25 cellular contexts compared by ENCODE assay signal in genomic region chr19:51729781-51730180, GRCh38. TPM values are rescaled to one million over a fixed set of nuclear protein-coding genes. Genes with fewer than 3 reads are reported as not detected.
"Had no signal": no experiment of that assay in that cellular context is flagged by ENCODE, and none has a peak within 500 bp of the region (broad histone marks: within the 10 kb centered on the region; RNA-seq: fewer than 3 reads in every experiment).

No MANE protein-coding gene starts in this region.

- H3K4me3 ChIP-seq: colonic mucosa, hepatocyte, lower lobe of right lung, skin epidermis, vagina had no signal

- DNase-seq: activated CD4-positive, alpha-beta T cell treated with anti-CD3 and anti-CD28 coated beads for 48 hours; activated CD4-positive, CD25-positive, alpha-beta regulatory T cell; activated CD8-positive, alpha-beta T cell treated with anti-CD3 and anti-CD28 coated beads for 36 hours; activated naive CD4-positive, alpha-beta T cell treated with Interleukin-2 at 50 U/mL for 16 hours; activated naive CD8-positive, alpha-beta T cell treated with anti-CD3 and anti-CD28 coated beads, Interleukin-2, amount 10 ng/mL, durations not matched to agents 7 days and 5 days; activated T-cell treated with anti-CD3 and anti-CD28 coated beads, Interleukin-2, amount 50 U/mL, for 1 hour; anterior cingulate cortex; brain microvascular endothelial cell; colonic mucosa; erythroblast; left colon; lower lobe of right lung; trophoblast cell had no signal

- H3K27ac Mint-ChIP-seq: activated CD8-positive, alpha-beta T cell treated with anti-CD3 and anti-CD28 coated beads for 36 hours; activated naive CD8-positive, alpha-beta T cell treated with anti-CD3 and anti-CD28 coated beads, Interleukin-2, amount 10 ng/mL, durations not matched to agents 7 days and 5 days; activated T-helper 2 cell treated with anti-CD3 and anti-CD28 coated beads, Interferon-gamma antibody, Interleukin-2, Interleukin-4, amounts not matched to agents 10 μg/mL and 5 μg/mL and 100 μg/mL, durations not matched to agents 14 hours and 24 hours and 36 hours; mesothelial cell of epicardium; natural killer cell treated with Interleukin-12 subunit alpha and Interleukin-12 subunit beta and Interleukin-15 and Interleukin-18, amount 100 ng/mL, for 72 hours; stimulated activated naive CD8-positive, alpha-beta T cell treated with anti-CD3 and anti-CD28 coated beads, Interleukin-15, Interleukin-2, amounts not matched to agents 100 ng/mL and 50 ng/mL, for 24 hours had no signal

- H3K36me3 Mint-ChIP-seq: activated naive CD8-positive, alpha-beta T cell treated with anti-CD3 and anti-CD28 coated beads, Interleukin-2, amount 10 ng/mL, durations not matched to agents 7 days and 5 days had no signal

- ATAC-seq: activated CD8-positive, alpha-beta T cell treated with anti-CD3 and anti-CD28 coated beads for 36 hours; left colon; lower lobe of right lung; natural killer cell treated with Interleukin-12 subunit alpha and Interleukin-12 subunit beta and Interleukin-15 and Interleukin-18, amount 100 ng/mL, for 72 hours had no signal

- H3K4me1 Mint-ChIP-seq: activated naive CD8-positive, alpha-beta T cell treated with anti-CD3 and anti-CD28 coated beads, Interleukin-2, amount 10 ng/mL, durations not matched to agents 7 days and 5 days; central memory CD8-positive, alpha-beta T cell had no signal

- H3K4me3 Mint-ChIP-seq: activated CD8-positive, alpha-beta T cell treated with anti-CD3 and anti-CD28 coated beads for 36 hours; activated naive CD8-positive, alpha-beta T cell treated with anti-CD3 and anti-CD28 coated beads, Interleukin-2, amount 10 ng/mL, durations not matched to agents 7 days and 5 days; central memory CD8-positive, alpha-beta T cell; mesothelial cell of epicardium; natural killer cell treated with Interleukin-12 subunit alpha and Interleukin-12 subunit beta and Interleukin-15 and Interleukin-18, amount 100 ng/mL, for 72 hours; stimulated activated naive CD8-positive, alpha-beta T cell treated with anti-CD3 and anti-CD28 coated beads, Interleukin-15, Interleukin-2, amounts not matched to agents 100 ng/mL and 50 ng/mL, for 24 hours had no signal

RNA-seq across cellular contexts. Expression of gene HAS1, which starts 6.0 kb away (rescaled TPM):
- total RNA-seq: activated CD8-positive, alpha-beta T cell treated with anti-CD3 and anti-CD28 coated beads for 36 hours; activated naive CD8-positive, alpha-beta T cell treated with anti-CD3 and anti-CD28 coated beads, Interleukin-2, amount 10 ng/mL, durations not matched to agents 7 days and 5 days; activated T-helper 2 cell treated with anti-CD3 and anti-CD28 coated beads, Interferon-gamma antibody, Interleukin-2, Interleukin-4, amounts not matched to agents 10 μg/mL and 5 μg/mL and 100 μg/mL, durations not matched to agents 14 hours and 24 hours and 36 hours; fibroblast of villous mesenchyme; glomerular endothelial cell; lower lobe of right lung; natural killer cell treated with Interleukin-12 subunit alpha and Interleukin-12 subunit beta and Interleukin-15 and Interleukin-18, amount 100 ng/mL, for 72 hours; T-helper 2 cell treated with Interferon-gamma antibody and Interleukin-4, amounts not matched to agents 100 ng/mL and 5 ng/mL, for 36 hours had no signal

RNA-seq across cellular contexts. Expression of gene FPR1, which starts 21.9 kb away (rescaled TPM):
- total RNA-seq: activated CD8-positive, alpha-beta T cell treated with anti-CD3 and anti-CD28 coated beads for 36 hours; activated naive CD8-positive, alpha-beta T cell treated with anti-CD3 and anti-CD28 coated beads, Interleukin-2, amount 10 ng/mL, durations not matched to agents 7 days and 5 days; activated T-helper 2 cell treated with anti-CD3 and anti-CD28 coated beads, Interferon-gamma antibody, Interleukin-2, Interleukin-4, amounts not matched to agents 10 μg/mL and 5 μg/mL and 100 μg/mL, durations not matched to agents 14 hours and 24 hours and 36 hours; fibroblast of villous mesenchyme; glomerular endothelial cell; mesothelial cell of epicardium; T-helper 2 cell treated with Interferon-gamma antibody and Interleukin-4, amounts not matched to agents 100 ng/mL and 5 ng/mL, for 36 hours had no signal

RNA-seq across cellular contexts. Expression of gene FPR2, which starts 31.2 kb away (rescaled TPM):
- total RNA-seq: activated CD8-positive, alpha-beta T cell treated with anti-CD3 and anti-CD28 coated beads for 36 hours; activated naive CD8-positive, alpha-beta T cell treated with anti-CD3 and anti-CD28 coated beads, Interleukin-2, amount 10 ng/mL, durations not matched to agents 7 days and 5 days; activated T-helper 2 cell treated with anti-CD3 and anti-CD28 coated beads, Interferon-gamma antibody, Interleukin-2, Interleukin-4, amounts not matched to agents 10 μg/mL and 5 μg/mL and 100 μg/mL, durations not matched to agents 14 hours and 24 hours and 36 hours; fibroblast of villous mesenchyme; glomerular endothelial cell; hepatocyte; mesothelial cell of epicardium; T-helper 2 cell treated with Interferon-gamma antibody and Interleukin-4, amounts not matched to agents 100 ng/mL and 5 ng/mL, for 36 hours; temporal lobe; vagina had no signal
